ENCODE assay signal across 34 cellular contexts in genomic region chr5:124457901-124458300, GRCh38.
"Had no signal": no experiment of that assay in that cellular context is flagged by ENCODE, and none has a peak within 500 bp of the region (broad histone marks: within the 10 kb centered on the region; RNA-seq: fewer than 3 reads in every experiment).

No MANE protein-coding gene starts in this region.

- H3K36me3 Mint-ChIP-seq: activated CD4-positive, alpha-beta memory T cell treated with anti-CD3 and anti-CD28 coated beads for 36 hours; activated naive CD8-positive, alpha-beta T cell treated with anti-CD3 and anti-CD28 coated beads for 36 hours; stimulated activated effector memory CD8-positive, alpha-beta T cell treated with anti-CD3 and anti-CD28 coated beads, Interleukin-12 subunit alpha, Interleukin-12 subunit beta, amount 100 ng/mL, for 72 hours; type B pancreatic cell had no signal

- H3K27ac Mint-ChIP-seq: activated CD4-positive, alpha-beta memory T cell treated with anti-CD3 and anti-CD28 coated beads for 36 hours; activated CD4-positive, alpha-beta T cell treated with anti-CD3 and anti-CD28 coated beads, Interleukin-2, amount 10 ng/mL, durations not matched to agents 24 days and 14 days; activated naive CD4-positive, alpha-beta T cell treated with anti-CD3 and anti-CD28 coated beads for 36 hours; activated naive CD8-positive, alpha-beta T cell treated with anti-CD3 and anti-CD28 coated beads for 36 hours; activated T-helper 1 cell treated with anti-CD3 and anti-CD28 coated beads, Interleukin-12 subunit alpha, Interleukin-12 subunit beta, Interleukin-2, Interleukin-4 antibody, amounts not matched to agents 30 ng/mL and 10 ng/mL and 1 ng/mL, durations not matched to agents 14 hours and 24 hours and 36 hours; nephron progenitor cell; stimulated activated effector memory CD8-positive, alpha-beta T cell treated with anti-CD3 and anti-CD28 coated beads, Interleukin-12 subunit alpha, Interleukin-12 subunit beta, amount 100 ng/mL, for 72 hours; stimulated activated naive CD8-positive, alpha-beta T cell treated with anti-CD3 and anti-CD28 coated beads, Interleukin-15, amount 100 ng/mL, for 72 hours; type B pancreatic cell had no signal

- H3K9me3 Mint-ChIP-seq: activated CD4-positive, alpha-beta T cell treated with anti-CD3 and anti-CD28 coated beads, Interleukin-2, amount 10 ng/mL, durations not matched to agents 24 days and 14 days; activated naive CD4-positive, alpha-beta T cell treated with anti-CD3 and anti-CD28 coated beads for 36 hours; type B pancreatic cell had no signal

- H3K27ac ChIP-seq: adrenal gland, body of pancreas, cardiac muscle cell, colonic mucosa, dorsolateral prefrontal cortex, left ventricle myocardium inferior, pancreas, prostate gland, uterus, WERI-Rb-1 had no signal

- H3K4me1 Mint-ChIP-seq: activated CD4-positive, alpha-beta T cell treated with anti-CD3 and anti-CD28 coated beads, Interleukin-2, amount 10 ng/mL, durations not matched to agents 24 days and 14 days; stimulated activated effector memory CD8-positive, alpha-beta T cell treated with anti-CD3 and anti-CD28 coated beads, Interleukin-12 subunit alpha, Interleukin-12 subunit beta, amount 100 ng/mL, for 72 hours; stimulated activated naive CD8-positive, alpha-beta T cell treated with anti-CD3 and anti-CD28 coated beads, Interleukin-15, amount 100 ng/mL, for 72 hours had no signal

- H3K36me3 ChIP-seq: adrenal gland, cardiac muscle cell, colonic mucosa, left ventricle myocardium inferior, pancreas, prostate gland, uterus, WERI-Rb-1 had no signal

- H3K9me3 ChIP-seq: adrenal gland, body of pancreas, colonic mucosa, left ventricle myocardium inferior, pancreas, prostate gland, uterus had no signal

- H3K27me3 Mint-ChIP-seq: activated CD4-positive, alpha-beta memory T cell treated with anti-CD3 and anti-CD28 coated beads for 36 hours; activated CD4-positive, alpha-beta T cell treated with anti-CD3 and anti-CD28 coated beads, Interleukin-2, amount 10 ng/mL, durations not matched to agents 24 days and 14 days; naive B cell; type B pancreatic cell had no signal

- ATAC-seq: body of pancreas; pancreas; sciatic nerve; stimulated activated effector memory CD8-positive, alpha-beta T cell treated with anti-CD3 and anti-CD28 coated beads, Interleukin-12 subunit alpha, Interleukin-12 subunit beta, amount 100 ng/mL, for 72 hours; stimulated activated naive CD8-positive, alpha-beta T cell treated with anti-CD3 and anti-CD28 coated beads, Interleukin-15, amount 100 ng/mL, for 72 hours had no signal

- H3K4me1 ChIP-seq: adrenal gland, body of pancreas, colonic mucosa, pancreas, prostate gland, uterus had no signal

- H3K4me3 ChIP-seq: adrenal gland, body of pancreas, cardiac muscle cell, colonic mucosa, dorsolateral prefrontal cortex, left ventricle myocardium inferior, lung, pancreas, prostate gland, uterus had no signal

- DNase-seq: activated CD4-positive, alpha-beta memory T cell treated with anti-CD3 and anti-CD28 coated beads for 36 hours; activated CD4-positive, alpha-beta T cell treated with anti-CD3 and anti-CD28 coated beads, Interleukin-2, amount 10 ng/mL, durations not matched to agents 24 days and 14 days; activated CD4-positive, CD25-positive, alpha-beta regulatory T cell treated with anti-CD3 and anti-CD28 coated beads, Interleukin-2, amount 50 U/mL, for 72 hours; activated CD8-positive, alpha-beta memory T cell treated with anti-CD3 and anti-CD28 coated beads, Interleukin-2, amount 50 U/mL, for 4 hours; activated effector memory CD4-positive, alpha-beta T cell treated with anti-CD3 and anti-CD28 coated beads, Interleukin-2, amount 50 U/mL, for 16 hours; activated naive CD4-positive, alpha-beta T cell treated with anti-CD3 and anti-CD28 coated beads for 36 hours; activated naive CD8-positive, alpha-beta T cell treated with anti-CD3 and anti-CD28 coated beads for 36 hours; activated T-cell treated with anti-CD3 and anti-CD28 coated beads, Interleukin-2, amount 50 U/mL, for 1 hour; adrenal gland; aorta; body of pancreas; cerebellar nuclear complex; colonic mucosa; dorsolateral prefrontal cortex; effector memory CD4-positive, alpha-beta T cell; islet precursor cell; left ventricle myocardium inferior; naive B cell; nephron progenitor cell; nucleus accumbens; pancreas; small intestine; stimulated activated CD4-positive, alpha-beta T cell treated with anti-CD3 and anti-CD28 coated beads, Interleukin-4, amount 100 ng/mL, for 24 hours; stimulated activated naive CD8-positive, alpha-beta T cell treated with anti-CD3 and anti-CD28 coated beads, Interleukin-15, amount 100 ng/mL, for 72 hours; T1000; uterus; WERI-Rb-1 had no signal

- H3K27me3 ChIP-seq: adrenal gland, body of pancreas, cardiac muscle cell, colonic mucosa, dorsolateral prefrontal cortex, pancreas, uterus had no signal

- H3K4me3 Mint-ChIP-seq: activated CD4-positive, alpha-beta memory T cell treated with anti-CD3 and anti-CD28 coated beads for 36 hours; activated CD4-positive, alpha-beta T cell treated with anti-CD3 and anti-CD28 coated beads, Interleukin-2, amount 10 ng/mL, durations not matched to agents 24 days and 14 days; activated naive CD4-positive, alpha-beta T cell treated with anti-CD3 and anti-CD28 coated beads for 36 hours; activated naive CD8-positive, alpha-beta T cell treated with anti-CD3 and anti-CD28 coated beads for 36 hours; activated T-helper 1 cell treated with anti-CD3 and anti-CD28 coated beads, Interleukin-12 subunit alpha, Interleukin-12 subunit beta, Interleukin-2, Interleukin-4 antibody, amounts not matched to agents 30 ng/mL and 10 ng/mL and 1 ng/mL, durations not matched to agents 14 hours and 24 hours and 36 hours; naive B cell; nephron progenitor cell; stimulated activated effector memory CD8-positive, alpha-beta T cell treated with anti-CD3 and anti-CD28 coated beads, Interleukin-12 subunit alpha, Interleukin-12 subunit beta, amount 100 ng/mL, for 72 hours; stimulated activated naive CD8-positive, alpha-beta T cell treated with anti-CD3 and anti-CD28 coated beads, Interleukin-15, amount 100 ng/mL, for 72 hours had no signal
